In genomic region chr12:38711055-38711454, GRCh38 we compare ENCODE assay signal across 17 cellular contexts.
DNase-seq lines count a peak whose midpoint lies in the region; ATAC-seq, FAIRE-seq and TF ChIP-seq lines count a peak whose summit lies in the region.
"Had no signal": no experiment of that assay in that cellular context is flagged by ENCODE, and none has a peak within 500 bp of the region (broad histone marks: within the 10 kb centered on the region; RNA-seq: fewer than 3 reads in every experiment).

No MANE protein-coding gene starts in this region.

- no peaks in the 10 kb centered on the region for H3F3A ChIP-seq in GM23338 (replicated peaks; ENCODE audit: low read depth)

- H3K36me3 ChIP-seq in HepG2 (replicated peaks in 1 of 2; ENCODE audit: control insufficient read depth in 1 of 2, insufficient read depth in 2 of 2, low read length in 2 of 2), result no peaks in the 10 kb centered on the region
- H3K36me3 ChIP-seq in GM23338 (ENCODE audit: insufficient read depth), result no peaks in the 10 kb centered on the region
- H3K36me3 ChIP-seq: right lobe of liver had no signal

- H3K9me3 Mint-ChIP-seq in GM23338, result no peaks in the 10 kb centered on the region; the same call in 2 of the 3 replicates

- no peaks in the 10 kb centered on the region for H3K9me2 ChIP-seq in GM23338 (ENCODE audit: insufficient read depth)

- H3K4me2 ChIP-seq in HepG2 (ENCODE audit: low read depth, low read length), result no peak overlapping the region
- no peak overlapping the region for H3K4me2 ChIP-seq in GM23338
- H3K4me2 ChIP-seq: A549 had no signal

- in situ Hi-C loops in HepG2 (cut with HindIII; ENCODE audit: extremely low pct_ligation_motif_present, low pct_unique_long_range_greater_than_20kb), result no loop called here

- POLR2A ChIA-PET in HepG2 (lab: Yijun Ruan, JAX), result no interaction called here

- no peak for TF ChIP-seq POLR2A in HepG2 (IDR thresholded peaks at IDR 0.05; ENCODE audit: insufficient read depth in 1 of 2, low read depth in 2 of 2, low read length in 2 of 2)

- H3K36me3 Mint-ChIP-seq in GM23338 (ENCODE audit: low read depth), result no peaks in the 10 kb centered on the region
- H3K36me3 Mint-ChIP-seq: brain had no signal

- TF ChIP-seq EP300 in HepG2 (IDR thresholded peaks at IDR 0.05; ENCODE audit: low read depth in 2 of 2, low read length in 2 of 2), result no peak
- TF ChIP-seq EP300 in HepG2 (CRISPR knock-in tag; IDR thresholded peaks at IDR 0.05; ENCODE audit: borderline replicate concordance), result no peak

- no peaks in the 10 kb centered on the region for H3K79me2 ChIP-seq in HepG2 (ENCODE audit: insufficient read depth, low read length)
- H3K79me2 ChIP-seq in GM23338 (replicated peaks; ENCODE audit: insufficient read depth), result no peaks in the 10 kb centered on the region

- BruUV-seq in HepG2 (replicated peaks; lab: Mats Ljungman, UMichigan), result no TSS peak

- H3K9ac ChIP-seq in HepG2 (ENCODE audit: insufficient read depth, low read depth, low read length), result no peak overlapping the region

- CTCF ChIA-PET in HepG2 (lab: Yijun Ruan, JAX; ENCODE audit: low intra/inter-chr PET ratio, low total read pairs), result no interaction called here

- ATAC-seq in GM21786 (IDR thresholded peaks at IDR 0.05; ENCODE audit: unreplicated experiment), result peak; percentile 93
- peak; percentile 89 for ATAC-seq in HG03432 (IDR thresholded peaks at IDR 0.05; ENCODE audit: unreplicated experiment)
- peak; percentile 68 for ATAC-seq in HepG2
- no peak for ATAC-seq in GM23338
- ATAC-seq: A549 had no signal

- H3K4me3 ChIP-seq in HepG2 (replicated peaks in 1 of 3; ENCODE audit: insufficient read depth in 1 of 3, low read depth in 2 of 3, low read length in 3 of 3) (no peak overlapping the region), GM23338 (no peak overlapping the region)
- H3K4me3 ChIP-seq: A549, right lobe of liver, testis had no signal

- H3K4me1 Mint-ChIP-seq in GM23338, result no peaks in the 10 kb centered on the region
- H3K4me1 Mint-ChIP-seq: brain had no signal

- intact Hi-C loops in HepG2 (cut with micrococcal nuclease; ENCODE audit: unreplicated experiment), result no loop called here

- no peaks in the 10 kb centered on the region for H3K4me1 ChIP-seq in HepG2 (ENCODE audit: insufficient read depth, low read length)
- no peaks in the 10 kb centered on the region for H3K4me1 ChIP-seq in GM23338 (ENCODE audit: insufficient read depth)
- H3K4me1 ChIP-seq: A549, right lobe of liver, testis had no signal

- H3K27me3 Mint-ChIP-seq in GM23338 (ENCODE audit: insufficient read depth, low read depth, poor library complexity), result no peaks in the 10 kb centered on the region

- H3K27me3 ChIP-seq in HepG2 (ENCODE audit: control insufficient read depth in 1 of 2, insufficient read depth in 2 of 2, low read length in 2 of 2) (no peaks in the 10 kb centered on the region), GM23338 (ENCODE audit: insufficient read depth) (no peaks in the 10 kb centered on the region)
- H3K27me3 ChIP-seq: right lobe of liver, testis had no signal

- H3K4me3 Mint-ChIP-seq in GM23338, result no peak overlapping the region
- H3K4me3 Mint-ChIP-seq: brain had no signal

- no peak overlapping the region for H3K27ac ChIP-seq in HepG2 (ENCODE audit: extremely low read length, insufficient read depth, low read length)
- H3K27ac ChIP-seq in GM23338 (ENCODE audit: low read depth), result no peak overlapping the region
- H3K27ac ChIP-seq: A549, HL-60, right lobe of liver, testis had no signal

- no peak for TF ChIP-seq RAD21 in HepG2 (CRISPR knock-in tag; IDR thresholded peaks at IDR 0.05)

- H4K20me1 ChIP-seq in HepG2 (ENCODE audit: insufficient read depth, low read length) (no peaks in the 10 kb centered on the region), GM23338 (replicated peaks; ENCODE audit: insufficient read depth) (no peaks in the 10 kb centered on the region)

- DNase-seq in SIG-M5 treated with dmso at 0.1 percent for 504 hours (lab: John Stamatoyannopoulos, UW; ENCODE audit: unreplicated experiment) (peak; percentile 2), SIG-M5 (lab: John Stamatoyannopoulos, UW) (no peak), HepG2 (ENCODE audit: low spot score) (peak; percentile 3), GM23338 (ENCODE audit: low spot score) (no peak), mucosa of gallbladder (ENCODE audit: low spot score) (no peak), NCI-H774 (lab: John Stamatoyannopoulos, UW) (no peak)
- DNase-seq: activated T-cell treated with anti-CD3 and anti-CD28 coated beads for 4 hours, DMS79, MV-4-11, NCI-H446, right lobe of liver, testis had no signal

- no peak overlapping the region for H2AFZ ChIP-seq in HepG2 (ENCODE audit: low read length)
- H2AFZ ChIP-seq in GM23338, result no peak overlapping the region

- no peaks in the 10 kb centered on the region for H3K9me3 ChIP-seq in HepG2 (ENCODE audit: low read length)
- H3K9me3 ChIP-seq: A549, right lobe of liver, testis had no signal

- 23% methylated on average over 2 of the region's 2 CpGs for WGBS in HepG2 (ENCODE audit: low lambda C conversion rate)

- no peak for FAIRE-seq in HepG2 (lab: Jason Lieb, UNC)
- FAIRE-seq: A549 had no signal

- no peak for TF ChIP-seq CTCF in HepG2 (CRISPR knock-in tag; IDR thresholded peaks at IDR 0.05)
- no peak for TF ChIP-seq CTCF in GM23338 (conservative IDR thresholded peaks at IDR 0.05; ENCODE audit: low read depth in 2 of 2)

- H3K27ac Mint-ChIP-seq in GM23338, result no peak overlapping the region
- H3K27ac Mint-ChIP-seq: brain had no signal

TF ChIP-seq in HepG2, 621 proteins besides CTCF, POLR2A, EP300 and RAD21:
- TF ChIP-seq ZNF224 (CRISPR knock-in tag; IDR thresholded peaks at IDR 0.05) (no peak), ATF4 (CRISPR knock-in tag; IDR thresholded peaks at IDR 0.05) (peak in 1 of 2 experiments; percentile 91; a peak in 2 of 4 replicates), ZFP37 (CRISPR knock-in tag; IDR thresholded peaks at IDR 0.05; ENCODE audit: borderline replicate concordance) (no peak), ZZZ3 (CRISPR knock-in tag; IDR thresholded peaks at IDR 0.05; ENCODE audit: borderline replicate concordance) (no peak), ZNF672 (CRISPR knock-in tag; IDR thresholded peaks at IDR 0.05) (no peak), CEBPB (IDR thresholded peaks at IDR 0.05; ENCODE audit: borderline replicate concordance, low read depth, low read length) (peak; percentile 58; the same call in 1 of the 2 replicates), ZNF710 (CRISPR knock-in tag; IDR thresholded peaks at IDR 0.05; ENCODE audit: borderline replicate concordance) (no peak)

TF ChIP-seq in GM23338, 12 proteins besides CTCF, POLR2A, EP300 and RAD21 (continues in another document):
- no peak for TF ChIP-seq CREB1 (CRISPR knock-in tag; IDR thresholded peaks at IDR 0.05; ENCODE audit: low read depth)
- no peak for TF ChIP-seq EZH2phosphoT487 (IDR thresholded peaks at IDR 0.05; ENCODE audit: unreplicated experiment)
- TF ChIP-seq STAT1 (IDR thresholded peaks at IDR 0.05; ENCODE audit: unreplicated experiment), result no peak
- TF ChIP-seq JUNB (IDR thresholded peaks at IDR 0.05; ENCODE audit: unreplicated experiment), result no peak
- TF ChIP-seq NANOG (IDR thresholded peaks at IDR 0.05; ENCODE audit: borderline replicate concordance), result no peak
- TF ChIP-seq ETS1 (IDR thresholded peaks at IDR 0.05), result no peak
- no peak for TF ChIP-seq ZNF114 (CRISPR knock-in tag; IDR thresholded peaks at IDR 0.05)
- no peak for TF ChIP-seq EZH2 (IDR thresholded peaks at IDR 0.05; ENCODE audit: low read depth, unreplicated experiment)
- TF ChIP-seq REST (IDR thresholded peaks at IDR 0.05; ENCODE audit: unreplicated experiment), result no peak
- no peak for TF ChIP-seq ZNF331 (CRISPR knock-in tag; IDR thresholded peaks at IDR 0.05; ENCODE audit: low read depth)

Comparison
In these comparisons a context has a peak if more than half of its experiments do, and no peak if none do; other contexts are left out.
1. DNase-seq: peak in SIG-M5 treated with dmso at 0.1 percent for 504 hours (single experiment) and HepG2 (single experiment); none in SIG-M5 (single experiment), GM23338 (single experiment), mucosa of gallbladder (single experiment) and NCI-H774 (single experiment).